Comparison of ENCODE assay signal across 16 cellular contexts in genomic region chr2:95073856-95074662, GRCh38. TPM values are rescaled to one million over a fixed set of nuclear protein-coding genes. Genes with fewer than 3 reads are reported as not detected.
A peak's percentile ranks its signal among the peaks of the same experiment; 100 is the strongest.
DNase-seq lines count a peak whose midpoint lies in the region; ATAC-seq, FAIRE-seq and TF ChIP-seq lines count a peak whose summit lies in the region.
"Had no signal": no experiment of that assay in that cellular context is flagged by ENCODE, and none has a peak within 500 bp of the region (broad histone marks: within the 10 kb centered on the region; RNA-seq: fewer than 3 reads in every experiment).

No MANE protein-coding gene starts in this region.

- no peaks in the 10 kb centered on the region for H3K9me3 Mint-ChIP-seq in activated naive CD8-positive, alpha-beta T cell (ENCODE audit: low read depth)

- H3K36me3 ChIP-seq in HepG2 (replicated peaks in 1 of 2; ENCODE audit: control insufficient read depth in 1 of 2, insufficient read depth in 2 of 2, low read length in 2 of 2) = no peaks in the 10 kb centered on the region
- H3K36me3 ChIP-seq in right lobe of liver = no peaks in the 10 kb centered on the region
- H3K36me3 ChIP-seq in Peyer's patch = no peaks in the 10 kb centered on the region
- H3K36me3 ChIP-seq: adrenal gland, left lung had no signal

- no peaks in the 10 kb centered on the region for H3K36me3 Mint-ChIP-seq in activated naive CD8-positive, alpha-beta T cell

- POLR2A ChIA-PET in HepG2 (lab: Yijun Ruan, JAX) = no interaction called here

- H3K27ac ChIP-seq in HepG2 (ENCODE audit: extremely low read length, insufficient read depth, low read length) (no peak overlapping the region), right lobe of liver (no peak overlapping the region), layer of hippocampus (ENCODE audit: low read depth, low read length) (peak overlapping the region; percentile 78), temporal lobe (ENCODE audit: low read depth, low read length) (peak overlapping the region; percentile 94), Peyer's patch (peak overlapping the region in 2 of 4 donors; percentile 36 to 64)
- H3K27ac ChIP-seq: adrenal gland, left lung had no signal

- H3K9ac ChIP-seq in HepG2 (ENCODE audit: insufficient read depth, low read depth, low read length) = no peak overlapping the region

- ATAC-seq in HepG2 (no peak), right lobe of liver (no peak), GM18867 (IDR thresholded peaks at IDR 0.05; ENCODE audit: unreplicated experiment) (no peak)

- H3K27me3 ChIP-seq in HepG2 (ENCODE audit: control insufficient read depth in 1 of 2, insufficient read depth in 2 of 2, low read length in 2 of 2) (peaks cover 5 to 53% of the 10 kb centered on the region in 2 experiments; a peak in 4 of 5 replicates), right lobe of liver (no peaks in the 10 kb centered on the region), layer of hippocampus (ENCODE audit: control insufficient read depth, insufficient read depth, low read length) (no peaks in the 10 kb centered on the region), Peyer's patch (peaks cover 0 to 4% of the 10 kb centered on the region in 2 donors)

- no peaks in the 10 kb centered on the region for H4K20me1 ChIP-seq in HepG2 (ENCODE audit: insufficient read depth, low read length)

- no peak overlapping the region for H3K4me3 ChIP-seq in HepG2 (replicated peaks in 1 of 3; ENCODE audit: insufficient read depth in 1 of 3, low read depth in 2 of 3, low read length in 3 of 3)
- no peak overlapping the region for H3K4me3 ChIP-seq in right lobe of liver
- no peak overlapping the region for H3K4me3 ChIP-seq in Peyer's patch
- H3K4me3 ChIP-seq: adrenal gland, left lung had no signal

- peaks cover 61% of the 10 kb centered on the region for H3K4me1 Mint-ChIP-seq in activated naive CD8-positive, alpha-beta T cell (ENCODE audit: low read depth)

- BruUV-seq in HepG2 (replicated peaks; lab: Mats Ljungman, UMichigan) = no TSS peak

- DNase-seq in HepG2 (ENCODE audit: low spot score) = no peak
- no peak for DNase-seq in right lobe of liver
- no peak for DNase-seq in GM10266 (ENCODE audit: extremely low spot score)
- DNase-seq in Peyer's patch = no peak
- DNase-seq: AML-193, GDM1, IMR-90, NCI-H1436, SHP77 treated with DMSO at 0.1 percent for 48 hours had no signal

- intact Hi-C loops in HepG2 (cut with micrococcal nuclease; ENCODE audit: unreplicated experiment) (no loop called here), right lobe of liver (cut with DNase I) (no loop called here)

- CTCF ChIA-PET in HepG2 (lab: Yijun Ruan, JAX; ENCODE audit: low intra/inter-chr PET ratio, low total read pairs) = no interaction called here

- no peak for TF ChIP-seq RAD21 in HepG2 (CRISPR knock-in tag; IDR thresholded peaks at IDR 0.05)

- TF ChIP-seq CTCF in HepG2 (CRISPR knock-in tag; IDR thresholded peaks at IDR 0.05) (no peak), right lobe of liver (IDR thresholded peaks at IDR 0.05) (no peak), GM10266 (IDR thresholded peaks at IDR 0.05; ENCODE audit: control insufficient read depth, insufficient read depth, low read depth, missing control alignments) (no peak), Peyer's patch (IDR thresholded peaks at IDR 0.05) (no peak)

- FAIRE-seq in HepG2 (lab: Jason Lieb, UNC) = no peak

- peak overlapping the region; percentile 78 for H3K4me3 Mint-ChIP-seq in activated naive CD8-positive, alpha-beta T cell

- 42% methylated on average over 16 of the region's 18 CpGs for WGBS in HepG2 (ENCODE audit: low lambda C conversion rate)
- 40% methylated on average over 1 of the region's 18 CpGs for WGBS in right lobe of liver (ENCODE audit: insufficient coverage, low coverage, low lambda C conversion rate, missing lambda C conversion rate)

- H3K4me1 ChIP-seq in HepG2 (ENCODE audit: insufficient read depth, low read length) (peaks cover 46% of the 10 kb centered on the region), right lobe of liver (peaks cover 0 to 8% (median 3%) of the 10 kb centered on the region in 4 donors), Peyer's patch (peaks cover 0 to 9% (median 0%) of the 10 kb centered on the region in 4 donors)

- TF ChIP-seq EP300 in HepG2 (IDR thresholded peaks at IDR 0.05; ENCODE audit: low read depth in 2 of 2, low read length in 2 of 2) (no peak), HepG2 (CRISPR knock-in tag; IDR thresholded peaks at IDR 0.05; ENCODE audit: borderline replicate concordance) (no peak)

- H3K27ac Mint-ChIP-seq in activated naive CD8-positive, alpha-beta T cell = peak overlapping the region; percentile 94

- in situ Hi-C loops in HepG2 (cut with HindIII; ENCODE audit: extremely low pct_ligation_motif_present, low pct_unique_long_range_greater_than_20kb) = loop anchor here (10.0 kb wide), 1 partner anchor 49 kb away; the partner anchor contains the start of gene MAL

- no peaks in the 10 kb centered on the region for H3K79me2 ChIP-seq in HepG2 (ENCODE audit: insufficient read depth, low read length)

- no peak overlapping the region for H3K4me2 ChIP-seq in HepG2 (ENCODE audit: low read depth, low read length)

- H3K9me3 ChIP-seq in HepG2 (ENCODE audit: low read length) (no peaks in the 10 kb centered on the region), right lobe of liver (no peaks in the 10 kb centered on the region), Peyer's patch (no peaks in the 10 kb centered on the region)
- H3K9me3 ChIP-seq: adrenal gland, left lung had no signal

- no peaks in the 10 kb centered on the region for H3K27me3 Mint-ChIP-seq in activated naive CD8-positive, alpha-beta T cell

- no peak for TF ChIP-seq POLR2A in HepG2 (IDR thresholded peaks at IDR 0.05; ENCODE audit: insufficient read depth in 1 of 2, low read depth in 2 of 2, low read length in 2 of 2)
- no peak for TF ChIP-seq POLR2A in right lobe of liver (IDR thresholded peaks at IDR 0.05)
- TF ChIP-seq POLR2A in Peyer's patch (IDR thresholded peaks at IDR 0.05) = no peak

- no peak overlapping the region for H2AFZ ChIP-seq in HepG2 (ENCODE audit: low read length)

TF ChIP-seq in HepG2, 621 proteins besides CTCF, POLR2A, EP300 and RAD21 (continues in another document):
- no peak for TF ChIP-seq ZNF720 (CRISPR knock-in tag; IDR thresholded peaks at IDR 0.05)
- 0 out of 2 replicates have a peak, but pooled peaks have one; percentile 2 for TF ChIP-seq SALL1 (CRISPR knock-in tag; IDR thresholded peaks at IDR 0.05)

RNA-seq across cellular contexts. Expression of gene MRPS5, which starts 47.5 kb away (rescaled TPM):
- total RNA-seq in HepG2 (2016; rRNA removed; fragmentation: Illumina TruSeq; extraction: Trizol) (98.8 and 102 TPM in 2 replicates), right lobe of liver (10 to 100 TPM; 36.1 to 52.1 (median 47.9) TPM), temporal lobe (38.6 TPM), Peyer's patch (10 to 100 TPM; 52.0 to 87.3 (median 66.2) TPM)
- total RNA-seq in HepG2 (2016; cell fraction: cytosol; rRNA removed; fragmentation: Illumina TruSeq; extraction: Trizol; ENCODE audit: low read depth) = 53.7 and 54.0 TPM in 2 replicates
- 99.9 and 104 TPM in 2 replicates for total RNA-seq in HepG2 (2016; cell fraction: insoluble cytoplasmic fraction; rRNA removed; fragmentation: Illumina TruSeq; extraction: Trizol)
- 68.2 and 74.9 TPM in 2 replicates for total RNA-seq in HepG2 (2016; cell fraction: membrane; rRNA removed; fragmentation: Illumina TruSeq; extraction: Trizol)
- 65.4 and 78.9 TPM in 2 replicates for total RNA-seq in HepG2 (2016; cell fraction: nucleus; rRNA removed; fragmentation: Illumina TruSeq; extraction: Trizol)
- polyA plus RNA-seq in HepG2 (2011; rRNA removed) = 125 and 134 TPM in 2 replicates
- polyA plus RNA-seq in HepG2 (2011; cell fraction: cytosol; rRNA removed) = 80.7 and 93.0 TPM in 2 replicates
- 151 and 160 TPM in 2 replicates for polyA plus RNA-seq in HepG2 (2011; cell fraction: nucleus; rRNA removed)
- 83.3 and 86.4 TPM in 2 replicates for polyA plus RNA-seq in HepG2 (2012)
- 52.6 and 54.6 TPM in 2 replicates for polyA plus RNA-seq in HepG2 (2016; cell fraction: cytosol; fragmentation: Illumina TruSeq; extraction: Trizol; ENCODE audit: low read depth)
- 116 and 119 TPM in 2 replicates for polyA plus RNA-seq in HepG2 (2016; cell fraction: insoluble cytoplasmic fraction; fragmentation: Illumina TruSeq; extraction: Trizol; ENCODE audit: low read depth)
- polyA plus RNA-seq in HepG2 (2016; cell fraction: membrane; fragmentation: Illumina TruSeq; extraction: Trizol; ENCODE audit: low read depth) = 57.0 and 60.0 TPM in 2 replicates
- polyA plus RNA-seq in HepG2 (2016; cell fraction: nucleus; fragmentation: Illumina TruSeq; extraction: Trizol; ENCODE audit: insufficient read depth, low read depth) = 139 and 145 TPM in 2 replicates
- polyA minus RNA-seq in HepG2 (2011; rRNA and poly(A)+ RNA removed; ENCODE audit: low replicate concordance) = 73.5 and 104 TPM in 2 replicates
- 43.8 and 44.2 TPM in 2 replicates for polyA minus RNA-seq in HepG2 (2011; cell fraction: cytosol; rRNA and poly(A)+ RNA removed)
- 103 and 105 TPM in 2 replicates for polyA minus RNA-seq in HepG2 (2011; cell fraction: nucleus; rRNA and poly(A)+ RNA removed)

RNA-seq across cellular contexts. Expression of gene MAL, which starts 48.6 kb away (rescaled TPM):
- total RNA-seq in HepG2 (2016; rRNA removed; fragmentation: Illumina TruSeq; extraction: Trizol) (not detected in 2 replicates), right lobe of liver (under 1 TPM in 1 of 6 experiments, not detected in 5; 0.24 TPM), temporal lobe (not detected), Peyer's patch (1 to 10 TPM in 1 of 4 donors, not detected in 3; 1.2 TPM)
- total RNA-seq in HepG2 (2016; cell fraction: cytosol; rRNA removed; fragmentation: Illumina TruSeq; extraction: Trizol; ENCODE audit: low read depth) = not detected in 2 replicates
- not detected in 2 replicates for total RNA-seq in HepG2 (2016; cell fraction: insoluble cytoplasmic fraction; rRNA removed; fragmentation: Illumina TruSeq; extraction: Trizol)
- total RNA-seq in HepG2 (2016; cell fraction: membrane; rRNA removed; fragmentation: Illumina TruSeq; extraction: Trizol) = not detected in 2 replicates
- total RNA-seq in HepG2 (2016; cell fraction: nucleus; rRNA removed; fragmentation: Illumina TruSeq; extraction: Trizol) = not detected in 2 replicates
- polyA plus RNA-seq in HepG2 (2011; rRNA removed) = not detected in 2 replicates
- not detected in 2 replicates for polyA plus RNA-seq in HepG2 (2011; cell fraction: cytosol; rRNA removed)
- polyA plus RNA-seq in HepG2 (2011; cell fraction: nucleus; rRNA removed) = not detected in 2 replicates
- polyA plus RNA-seq in HepG2 (2012) = not detected in 2 replicates
- not detected in 2 replicates for polyA plus RNA-seq in HepG2 (2016; cell fraction: cytosol; fragmentation: Illumina TruSeq; extraction: Trizol; ENCODE audit: low read depth)
- polyA plus RNA-seq in HepG2 (2016; cell fraction: insoluble cytoplasmic fraction; fragmentation: Illumina TruSeq; extraction: Trizol; ENCODE audit: low read depth) = not detected in 2 replicates
- not detected in 2 replicates for polyA plus RNA-seq in HepG2 (2016; cell fraction: membrane; fragmentation: Illumina TruSeq; extraction: Trizol; ENCODE audit: low read depth)
- not detected in 2 replicates for polyA plus RNA-seq in HepG2 (2016; cell fraction: nucleus; fragmentation: Illumina TruSeq; extraction: Trizol; ENCODE audit: insufficient read depth, low read depth)
- polyA minus RNA-seq in HepG2 (2011; rRNA and poly(A)+ RNA removed; ENCODE audit: low replicate concordance) = not detected in 2 replicates
- not detected in 2 replicates for polyA minus RNA-seq in HepG2 (2011; cell fraction: cytosol; rRNA and poly(A)+ RNA removed)
- not detected in 2 replicates for polyA minus RNA-seq in HepG2 (2011; cell fraction: nucleus; rRNA and poly(A)+ RNA removed)
- total RNA-seq: dermis microvascular lymphatic vessel endothelial cell, IMR-90 had no signal
- polyA plus RNA-seq: IMR-90 had no signal

Comparison
In these comparisons a context has a peak if more than half of its experiments do, and no peak if none do; other contexts are left out.
1. H3K27ac ChIP-seq: peak in layer of hippocampus (single experiment) and temporal lobe (single experiment); none in HepG2 (single experiment) and right lobe of liver (0 of 3).